1 cellular context compared by ENCODE assay signal in genomic region chr7:128844777-128845311, GRCh38.
TF ChIP-seq lines count a peak whose summit lies in the region.

No MANE protein-coding gene starts in this region.

TF ChIP-seq in HepG2, 621 proteins besides CTCF, POLR2A, EP300 and RAD21:
- TF ChIP-seq RARA (CRISPR knock-in tag; IDR thresholded peaks at IDR 0.05): peak; percentile 40; the same call in 1 of the 2 replicates
- TF ChIP-seq MAFF (IDR thresholded peaks at IDR 0.05; ENCODE audit: low read depth, low read length): no peak
- TF ChIP-seq NR2F6 (IDR thresholded peaks at IDR 0.05): no peak
- 0 out of 2 replicates have a peak, but pooled peaks have one; percentile 12 for TF ChIP-seq NR2F6 (CRISPR knock-in tag; IDR thresholded peaks at IDR 0.05)
- no peak for TF ChIP-seq ZFY (CRISPR knock-in tag; IDR thresholded peaks at IDR 0.05)
- no peak for TF ChIP-seq PLRG1 (conservative IDR thresholded peaks at IDR 0.05)
- no peak for TF ChIP-seq NR0B2 (CRISPR knock-in tag; IDR thresholded peaks at IDR 0.05)
- TF ChIP-seq ZC3H13 (CRISPR knock-in tag; IDR thresholded peaks at IDR 0.05): no peak
- peak; percentile 17; the same call in 1 of the 2 replicates for TF ChIP-seq ZNF687 (CRISPR knock-in tag; IDR thresholded peaks at IDR 0.05)
- 0 out of 2 replicates have a peak, but pooled peaks have one; percentile 31 for TF ChIP-seq ZFX (CRISPR knock-in tag; IDR thresholded peaks at IDR 0.05; ENCODE audit: low read depth)
